In the genomic region with DNA sequence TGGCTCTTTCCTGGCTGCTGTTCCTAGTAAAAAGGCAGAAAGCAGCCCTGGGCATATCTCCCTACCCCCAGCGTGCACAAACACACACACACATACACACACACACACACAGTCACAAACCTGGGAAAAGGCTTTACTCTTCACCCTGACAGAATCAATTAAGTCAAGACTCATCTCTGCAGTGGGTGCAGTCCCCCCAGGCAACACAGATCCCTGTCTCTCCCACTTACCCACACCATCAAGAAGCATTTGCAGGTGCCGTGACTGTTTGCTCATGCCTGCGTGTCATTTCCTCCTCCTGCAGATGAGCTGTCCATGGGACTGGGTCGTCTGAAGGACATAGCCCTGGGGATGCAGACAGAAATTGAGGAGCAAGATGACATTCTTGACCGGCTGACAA, we compare ENCODE assay signal across 1 cellular context.
A peak's percentile ranks its signal among the peaks of the same experiment; 100 is the strongest.
TF ChIP-seq lines count a peak whose summit lies in the region.

No MANE protein-coding gene starts in this region.

TF ChIP-seq in SK-N-SH treated with all-trans-retinoic acid at 6 μM for 48 hours, 23 proteins besides CTCF, POLR2A, EP300 and RAD21 (continued from another document):
- TF ChIP-seq, protein P1, sequence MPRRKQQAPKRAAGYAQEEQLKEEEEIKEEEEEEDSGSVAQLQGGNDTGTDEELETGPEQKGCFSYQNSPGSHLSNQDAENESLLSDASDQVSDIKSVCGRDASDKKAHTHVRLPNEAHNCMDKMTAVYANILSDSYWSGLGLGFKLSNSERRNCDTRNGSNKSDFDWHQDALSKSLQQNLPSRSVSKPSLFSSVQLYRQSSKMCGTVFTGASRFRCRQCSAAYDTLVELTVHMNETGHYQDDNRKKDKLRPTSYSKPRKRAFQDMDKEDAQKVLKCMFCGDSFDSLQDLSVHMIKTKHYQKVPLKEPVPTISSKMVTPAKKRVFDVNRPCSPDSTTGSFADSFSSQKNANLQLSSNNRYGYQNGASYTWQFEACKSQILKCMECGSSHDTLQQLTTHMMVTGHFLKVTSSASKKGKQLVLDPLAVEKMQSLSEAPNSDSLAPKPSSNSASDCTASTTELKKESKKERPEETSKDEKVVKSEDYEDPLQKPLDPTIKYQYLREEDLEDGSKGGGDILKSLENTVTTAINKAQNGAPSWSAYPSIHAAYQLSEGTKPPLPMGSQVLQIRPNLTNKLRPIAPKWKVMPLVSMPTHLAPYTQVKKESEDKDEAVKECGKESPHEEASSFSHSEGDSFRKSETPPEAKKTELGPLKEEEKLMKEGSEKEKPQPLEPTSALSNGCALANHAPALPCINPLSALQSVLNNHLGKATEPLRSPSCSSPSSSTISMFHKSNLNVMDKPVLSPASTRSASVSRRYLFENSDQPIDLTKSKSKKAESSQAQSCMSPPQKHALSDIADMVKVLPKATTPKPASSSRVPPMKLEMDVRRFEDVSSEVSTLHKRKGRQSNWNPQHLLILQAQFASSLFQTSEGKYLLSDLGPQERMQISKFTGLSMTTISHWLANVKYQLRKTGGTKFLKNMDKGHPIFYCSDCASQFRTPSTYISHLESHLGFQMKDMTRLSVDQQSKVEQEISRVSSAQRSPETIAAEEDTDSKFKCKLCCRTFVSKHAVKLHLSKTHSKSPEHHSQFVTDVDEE (CRISPR knock-in tag; IDR thresholded peaks at IDR 0.05), result peak; percentile 36; the same call in 1 of the 2 replicates
- TF ChIP-seq ZC3H10 (CRISPR knock-in tag; IDR thresholded peaks at IDR 0.05), result no peak
- TF ChIP-seq ZFP3 (CRISPR knock-in tag; IDR thresholded peaks at IDR 0.05), result no peak
